In genomic region chr1:238223067-238223640, GRCh38 we compare ENCODE assay signal across 24 cellular contexts.
A peak's percentile ranks its signal among the peaks of the same experiment; 100 is the strongest.
DNase-seq lines count a peak whose midpoint lies in the region; ATAC-seq, FAIRE-seq and TF ChIP-seq lines count a peak whose summit lies in the region.
"Had no signal": no experiment of that assay in that cellular context is flagged by ENCODE, and none has a peak within 500 bp of the region (broad histone marks: within the 10 kb centered on the region; RNA-seq: fewer than 3 reads in every experiment).

No MANE protein-coding gene starts in this region.

- no peak overlapping the region for H3K27ac ChIP-seq in astrocyte (ENCODE audit: low read depth, low read length)
- H3K27ac ChIP-seq: coronary artery, SK-N-MC, testis had no signal

- peaks cover 2% of the 10 kb centered on the region for H3K27me3 Mint-ChIP-seq in astrocyte (ENCODE audit: low read depth, unreplicated experiment)
- no peaks in the 10 kb centered on the region for H3K27me3 Mint-ChIP-seq in effector memory CD8-positive, alpha-beta T cell
- H3K27me3 Mint-ChIP-seq: CD4-positive, alpha-beta memory T cell had no signal

- no peaks in the 10 kb centered on the region for H3K9me3 ChIP-seq in astrocyte (ENCODE audit: insufficient read depth, low read depth, low read length)
- H3K9me3 ChIP-seq: testis had no signal

- no peak overlapping the region for H3K4me3 Mint-ChIP-seq in astrocyte (ENCODE audit: unreplicated experiment)
- H3K4me3 Mint-ChIP-seq in effector memory CD8-positive, alpha-beta T cell, result no peak overlapping the region
- H3K4me3 Mint-ChIP-seq: brain, neural crest cell had no signal

- H3K27me3 ChIP-seq in astrocyte (ENCODE audit: insufficient read depth, low read length), result no peaks in the 10 kb centered on the region
- no peaks in the 10 kb centered on the region for H3K27me3 ChIP-seq in kidney epithelial cell (ENCODE audit: control insufficient read depth, insufficient read depth, low read length)
- H3K27me3 ChIP-seq: testis had no signal

- H2AFZ ChIP-seq in astrocyte (ENCODE audit: low read depth, low read length), result no peak overlapping the region

- H3K79me2 ChIP-seq in astrocyte (ENCODE audit: insufficient read depth, low read length), result no peaks in the 10 kb centered on the region

- no peaks in the 10 kb centered on the region for H3K36me3 ChIP-seq in astrocyte (ENCODE audit: insufficient read depth, low read length)
- no peaks in the 10 kb centered on the region for H3K36me3 ChIP-seq in kidney epithelial cell (ENCODE audit: control insufficient read depth, insufficient read depth, low read length)

- peaks cover 15% of the 10 kb centered on the region for H3K4me1 Mint-ChIP-seq in astrocyte (ENCODE audit: low read depth, unreplicated experiment)
- H3K4me1 Mint-ChIP-seq in effector memory CD8-positive, alpha-beta T cell (ENCODE audit: low read depth in 2 of 2), result no peaks in the 10 kb centered on the region
- H3K4me1 Mint-ChIP-seq: CD4-positive, alpha-beta memory T cell; neural crest cell had no signal

- H3K9me3 Mint-ChIP-seq in astrocyte (ENCODE audit: unreplicated experiment), result peaks cover 1% of the 10 kb centered on the region
- peaks cover 8 to 25% of the 10 kb centered on the region in 2 donors for H3K9me3 Mint-ChIP-seq in effector memory CD8-positive, alpha-beta T cell

- ATAC-seq in HG03342 (IDR thresholded peaks at IDR 0.05; ENCODE audit: unreplicated experiment), result no peak
- ATAC-seq in effector memory CD8-positive, alpha-beta T cell (replicated peaks), result no peak
- ATAC-seq: activated CD4-positive, CD25-positive, alpha-beta regulatory T cell treated with anti-CD3 and anti-CD28 coated beads, Interleukin-2, amount 50 U/mL, for 24 hours; activated naive CD4-positive, alpha-beta T cell treated with anti-CD3 and anti-CD28 coated beads, Interleukin-2, amount 50 U/mL, for 72 hours; left lobe of liver had no signal

- TF ChIP-seq CTCF in astrocyte (IDR thresholded peaks at IDR 0.05; ENCODE audit: insufficient read depth, low read depth, low read length) (no peak), kidney epithelial cell (IDR thresholded peaks at IDR 0.05; ENCODE audit: insufficient read depth, low read length, poor library complexity, severe bottlenecking) (no peak)

- H3K4me2 ChIP-seq in astrocyte (ENCODE audit: low read length), result no peak overlapping the region

- H4K20me1 ChIP-seq in astrocyte (ENCODE audit: insufficient read depth, low read length), result no peaks in the 10 kb centered on the region

- H3K27ac Mint-ChIP-seq in astrocyte (ENCODE audit: unreplicated experiment), result peak overlapping the region; percentile 21
- no peak overlapping the region for H3K27ac Mint-ChIP-seq in effector memory CD8-positive, alpha-beta T cell
- H3K27ac Mint-ChIP-seq: activated naive CD4-positive, alpha-beta T cell treated with anti-CD3 and anti-CD28 coated beads, Interleukin-2, amount 50 U/mL, for 72 hours; CD4-positive, alpha-beta memory T cell had no signal

- DNase-seq in COLO829 (ENCODE audit: low spot score), result peak; percentile 40
- DNase-seq in HS-5 (ENCODE audit: low read depth), result peak; percentile 35
- DNase-seq in astrocyte (ENCODE audit: low read depth), result peak; percentile 65
- peak; percentile 55 for DNase-seq in kidney epithelial cell (ENCODE audit: low read depth)
- DNase-seq in effector memory CD8-positive, alpha-beta T cell, result no peak
- no peak for DNase-seq in urothelium cell line (ENCODE audit: low spot score)
- DNase-seq in RPMI8226, result no peak
- DNase-seq: CD4-positive, alpha-beta memory T cell; DMS79; Kasumi-1; midbrain; NCI-H1417; NCI-H2171; NCI-H774; T1000; testis had no signal

- H3K4me3 ChIP-seq in astrocyte (ENCODE audit: insufficient read depth, low read depth, low read length) (no peak overlapping the region), kidney epithelial cell (ENCODE audit: low read depth, low read length) (no peak overlapping the region)
- H3K4me3 ChIP-seq: coronary artery, SK-N-MC, testis had no signal

- FAIRE-seq in astrocyte (lab: Jason Lieb, UNC), result no peak
- no peak for FAIRE-seq in urothelium cell line (lab: Jason Lieb, UNC)

- no peaks in the 10 kb centered on the region for H3K4me1 ChIP-seq in astrocyte (ENCODE audit: insufficient read depth, low read length)
- H3K4me1 ChIP-seq: testis had no signal

- H3K36me3 Mint-ChIP-seq in astrocyte (ENCODE audit: low read depth, unreplicated experiment), result no peaks in the 10 kb centered on the region
- H3K36me3 Mint-ChIP-seq in effector memory CD8-positive, alpha-beta T cell (ENCODE audit: insufficient read depth), result no peaks in the 10 kb centered on the region
- H3K36me3 Mint-ChIP-seq: activated naive CD4-positive, alpha-beta T cell treated with anti-CD3 and anti-CD28 coated beads, Interleukin-2, amount 50 U/mL, for 72 hours; brain; CD4-positive, alpha-beta memory T cell had no signal

- no peak overlapping the region for H3K9ac ChIP-seq in astrocyte (ENCODE audit: low read length)

Comparison
In these comparisons a context has a peak if more than half of its experiments do, and no peak if none do; other contexts are left out.
1. DNase-seq: peak in COLO829 (single experiment), HS-5 (single experiment), astrocyte (single experiment) and kidney epithelial cell (single experiment); none in effector memory CD8-positive, alpha-beta T cell (0 of 3), urothelium cell line (single experiment) and RPMI8226 (single experiment).